In the genomic region with DNA sequence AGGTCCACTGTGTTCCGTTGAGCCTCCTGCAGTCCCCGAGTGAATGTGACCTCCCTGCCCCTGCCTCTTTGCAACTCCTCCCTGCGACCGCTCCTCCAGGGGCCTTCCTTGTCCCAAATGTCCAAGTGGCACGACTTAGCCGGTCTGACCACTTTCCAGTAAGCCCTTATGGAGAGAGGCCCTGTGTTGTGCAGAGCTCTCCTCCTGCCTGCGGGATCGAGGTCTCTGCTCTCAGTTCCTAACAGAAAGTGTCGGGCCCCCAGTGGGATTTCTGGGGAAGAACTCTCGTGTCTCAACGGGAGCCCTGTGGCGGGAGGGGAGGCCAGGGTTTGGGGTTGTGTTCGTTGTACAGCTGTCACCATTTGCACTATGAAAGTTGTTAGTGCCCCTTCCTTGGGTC, we compare ENCODE assay signal across 8 cellular contexts.
A peak's percentile ranks its signal among the peaks of the same experiment; 100 is the strongest.
DNase-seq lines count a peak whose midpoint lies in the region; ATAC-seq and TF ChIP-seq lines count a peak whose summit lies in the region.

No MANE protein-coding gene starts in this region.

- H4K91ac ChIP-seq in H9 (ENCODE audit: insufficient read length, low read depth, low read length) = no peak overlapping the region

- H3K4me3 ChIP-seq in hepatocyte (no peak overlapping the region), skeletal muscle satellite cell (ENCODE audit: low read length) (peak overlapping the region; percentile 96), HAP-1 (no peak overlapping the region)

- H3K27ac ChIP-seq in H9 (ENCODE audit: insufficient read length, low read depth, low read length) (no peak overlapping the region), hepatocyte (peak overlapping the region; percentile 96)

- no peak overlapping the region for H2AK5ac ChIP-seq in H9 (ENCODE audit: insufficient read length, low read length)

- H3K36me3 ChIP-seq in hepatocyte (replicated peaks; ENCODE audit: insufficient read depth, low read depth) (no peaks in the 10 kb centered on the region), skeletal muscle satellite cell (ENCODE audit: insufficient read depth, low read length) (peaks cover 2% of the 10 kb centered on the region), HAP-1 (replicated peaks) (no peaks in the 10 kb centered on the region)

- no peak overlapping the region for H2AFZ ChIP-seq in H9 (ENCODE audit: low read length)
- no peak overlapping the region for H2AFZ ChIP-seq in hepatocyte

- H3K36me3 Mint-ChIP-seq in H9 (ENCODE audit: insufficient read depth in 1 of 3, low read depth in 3 of 3) = peaks cover 0 to 2% (median 0%) of the 10 kb centered on the region in 3 experiments; a peak in 1 of 7 replicates

- no peak overlapping the region for H2BK15ac ChIP-seq in H9 (ENCODE audit: low read depth, low read length)

- H3K9me3 ChIP-seq in H9 (ENCODE audit: control insufficient read depth, low read depth, low read length) (no peaks in the 10 kb centered on the region), hepatocyte (ENCODE audit: low read depth) (no peaks in the 10 kb centered on the region), skeletal muscle satellite cell (replicated peaks; ENCODE audit: low read length) (no peaks in the 10 kb centered on the region), HAP-1 (no peaks in the 10 kb centered on the region)

- peaks cover 11% of the 10 kb centered on the region for H3K23me2 ChIP-seq in H9 (ENCODE audit: insufficient read length, low read depth, low read length, poor library complexity, severe bottlenecking)

- no peak overlapping the region for H4K8ac ChIP-seq in H9 (replicated peaks; ENCODE audit: insufficient read length, low read depth, low read length)

- peaks cover 3% of the 10 kb centered on the region for H4K20me1 ChIP-seq in H9 (ENCODE audit: control insufficient read depth, insufficient read depth, insufficient read length)
- H4K20me1 ChIP-seq in hepatocyte (ENCODE audit: insufficient read depth, poor library complexity, severe bottlenecking) = peaks cover 60% of the 10 kb centered on the region

- H2BK120ac ChIP-seq in H9 (ENCODE audit: low read depth, low read length, poor library complexity, severe bottlenecking) = no peak overlapping the region

- H3K14ac ChIP-seq in H9 (ENCODE audit: insufficient read depth, low read length) = no peak overlapping the region

- ATAC-seq in GM21360 (IDR thresholded peaks at IDR 0.05; ENCODE audit: unreplicated experiment) (no peak), GM19035 (IDR thresholded peaks at IDR 0.05; ENCODE audit: unreplicated experiment) (no peak)

- no peak for TF ChIP-seq CTCF in H9 (conservative IDR thresholded peaks at IDR 0.05)
- no peak for TF ChIP-seq CTCF in hepatocyte (IDR thresholded peaks at IDR 0.05; ENCODE audit: poor library complexity)

- peaks cover 9% of the 10 kb centered on the region; the same call in 1 of the 2 replicates for H3K79me2 ChIP-seq in H9 (ENCODE audit: insufficient read depth, low read length)
- H3K79me2 ChIP-seq in hepatocyte = peaks cover 95% of the 10 kb centered on the region

- no CpG with 5 or more reads among the region's 13 CpGs for WGBS in H9 (ENCODE audit: extremely low coverage, insufficient read length, low lambda C conversion rate)
- WGBS in hepatocyte (ENCODE audit: low lambda C conversion rate, missing lambda C conversion rate) = 23% methylated on average over 13 of the region's 13 CpGs

- no peak overlapping the region for H2BK20ac ChIP-seq in H9 (ENCODE audit: low read depth, low read length, poor library complexity, severe bottlenecking)

- no peak overlapping the region for H3T11ph ChIP-seq in H9 (ENCODE audit: low read length)

- H3K79me1 ChIP-seq in H9 (ENCODE audit: insufficient read depth, low read depth, low read length, poor library complexity, severe bottlenecking) = peaks cover 4% of the 10 kb centered on the region

- no peak overlapping the region for H3K4me2 ChIP-seq in H9 (ENCODE audit: insufficient read depth, insufficient read length, low read length)
- peak overlapping the region; percentile 95 for H3K4me2 ChIP-seq in hepatocyte
- peak overlapping the region; percentile 90 for H3K4me2 ChIP-seq in skeletal muscle satellite cell (ENCODE audit: low read length)

- H3K18ac ChIP-seq in H9 (ENCODE audit: insufficient read length, low read depth, low read length) = no peak overlapping the region

- H3K4me1 Mint-ChIP-seq in H9 = peaks cover 66 to 79% of the 10 kb centered on the region in 2 experiments

- peak overlapping the region; percentile 9 to 99 (median 31); a peak in 1 of 7 replicates for H3K27ac Mint-ChIP-seq in H9

- H3K23ac ChIP-seq in H9 (ENCODE audit: insufficient read length, low read depth, low read length) = no peak overlapping the region

- no peaks in the 10 kb centered on the region for H3K27me3 ChIP-seq in H9 (ENCODE audit: insufficient read depth, low read length)
- H3K27me3 ChIP-seq in hepatocyte = no peaks in the 10 kb centered on the region
- H3K27me3 ChIP-seq in skeletal muscle satellite cell (ENCODE audit: control insufficient read depth, insufficient read depth, low read length) = no peaks in the 10 kb centered on the region
- H3K27me3 ChIP-seq in HAP-1 (ENCODE audit: low read depth) = no peaks in the 10 kb centered on the region

- in situ Hi-C loops in HAP-1 (cut with MboI; ENCODE audit: low sequenced_read_pairs) = no loop called here

- no peak overlapping the region for H2BK5ac ChIP-seq in H9 (ENCODE audit: insufficient read length, low read length)

- peaks cover 1% of the 10 kb centered on the region; the same call in 1 of the 2 replicates for H3K27me3 Mint-ChIP-seq in H9 (ENCODE audit: low read depth)

- H3K4ac ChIP-seq in H9 (ENCODE audit: low read depth, low read length) = no peak overlapping the region

- H3K9me3 Mint-ChIP-seq in H9 = no peaks in the 10 kb centered on the region

- no peak overlapping the region for H4K5ac ChIP-seq in H9 (ENCODE audit: insufficient read length, low read depth, low read length)

- no peak overlapping the region for H2BK12ac ChIP-seq in H9 (ENCODE audit: insufficient read length, low read depth, low read length)

- H3K4me1 ChIP-seq in H9 (ENCODE audit: insufficient read depth, low read length) (peaks cover 10% of the 10 kb centered on the region; the same call in 1 of the 2 replicates), hepatocyte (ENCODE audit: insufficient read depth) (peaks cover 74% of the 10 kb centered on the region), skeletal muscle satellite cell (ENCODE audit: control insufficient read depth, insufficient read depth, low read length) (peaks cover 82% of the 10 kb centered on the region), HAP-1 (peaks cover 6% of the 10 kb centered on the region)

- H3K9ac ChIP-seq in H9 (ENCODE audit: extremely low read depth, insufficient read length, low read length) (no peak overlapping the region), skeletal muscle satellite cell (ENCODE audit: low read depth, low read length) (peak overlapping the region; percentile 86)

- no peak overlapping the region for H3K56ac ChIP-seq in H9 (ENCODE audit: insufficient read length, low read depth, low read length)

- H3K9me2 ChIP-seq in hepatocyte (replicated peaks; ENCODE audit: insufficient read depth) = no peaks in the 10 kb centered on the region

- H3K4me3 Mint-ChIP-seq in H9 = peak overlapping the region; percentile 93 to 98

- DNase-seq in H9 (no peak), hepatocyte (ENCODE audit: low spot score) (no peak), T1000 (lab: John Stamatoyannopoulos, UW) (no peak), HAP-1 (ENCODE audit: low spot score in 2 of 2) (no peak)
- peak; percentile 44 to 52 for DNase-seq in activated T-cell treated with anti-CD3 and anti-CD28 coated beads, Interleukin-2, amount 50 U/mL, for 48 hours

Comparison
In these comparisons a context has a peak if more than half of its experiments do, and no peak if none do; other contexts are left out.
1. DNase-seq: peak in activated T-cell treated with anti-CD3 and anti-CD28 coated beads, Interleukin-2, amount 50 U/mL, for 48 hours (2 of 2); none in H9 (single experiment), hepatocyte (single experiment), T1000 (single experiment) and HAP-1 (0 of 2).